In the genomic region with DNA sequence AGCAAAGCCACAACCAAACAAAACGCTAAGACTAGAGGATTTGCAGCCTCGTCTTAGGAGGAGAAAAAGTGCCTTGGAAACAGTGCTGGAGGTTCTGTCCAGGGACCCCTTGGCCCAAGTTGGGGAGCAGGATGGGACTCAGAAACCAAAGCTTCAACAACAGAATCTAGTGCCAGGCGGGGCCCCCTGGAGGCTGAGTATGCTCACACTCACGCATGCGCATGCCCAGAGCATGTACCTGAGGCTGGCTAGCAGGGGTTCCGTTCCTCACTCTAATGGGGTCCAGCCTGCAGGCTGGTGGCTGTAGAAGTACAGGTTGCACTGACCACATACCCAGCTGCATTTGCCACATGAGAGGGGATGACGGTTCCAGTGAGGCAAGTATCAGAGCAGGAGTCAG, we compare ENCODE assay signal across 14 cellular contexts.
A peak's percentile ranks its signal among the peaks of the same experiment; 100 is the strongest.
DNase-seq lines count a peak whose midpoint lies in the region; TF ChIP-seq lines count a peak whose summit lies in the region.
"Had no signal": no experiment of that assay in that cellular context is flagged by ENCODE, and none has a peak within 500 bp of the region (broad histone marks: within the 10 kb centered on the region; RNA-seq: fewer than 3 reads in every experiment).

No MANE protein-coding gene starts in this region.

- TF ChIP-seq CTCF in GM12872 (IDR thresholded peaks at IDR 0.05; ENCODE audit: insufficient read depth, low read depth, low read length): peak; percentile 48

- peak; percentile 15 for DNase-seq in COLO668 (lab: John Stamatoyannopoulos, UW; ENCODE audit: unreplicated experiment)
- peak; percentile 23 for DNase-seq in RPMI8226
- DNase-seq in left kidney (ENCODE audit: low read depth, low spot score): peak; percentile 57
- DNase-seq in NCI-H2029 treated with DMSO at 0.1 percent for 48 hours (lab: John Stamatoyannopoulos, UW): no peak
- DNase-seq in SIG-M5 treated with dmso at 0.1 percent for 504 hours (lab: John Stamatoyannopoulos, UW; ENCODE audit: unreplicated experiment): no peak
- DNase-seq in AG20443 (ENCODE audit: low spot score): no peak
- no peak for DNase-seq in NCI-H774 (lab: John Stamatoyannopoulos, UW)
- DNase-seq: activated CD4-positive, alpha-beta T cell treated with anti-CD3 and anti-CD28 coated beads for 4 hours; activated effector memory CD4-positive, alpha-beta T cell treated with Interleukin-2 at 50 U/mL for 16 hours; mammary epithelial cell; MV-4-11; posterior cingulate gyrus; stimulated activated naive CD4-positive, alpha-beta T cell had no signal

Comparison
In these comparisons a context has a peak if more than half of its experiments do, and no peak if none do; other contexts are left out.
1. DNase-seq: peak in COLO668 (single experiment), RPMI8226 (single experiment) and left kidney (single experiment); none in NCI-H2029 treated with DMSO at 0.1 percent for 48 hours (single experiment), SIG-M5 treated with dmso at 0.1 percent for 504 hours (single experiment), AG20443 (single experiment) and NCI-H774 (single experiment).